1 cellular context compared by ENCODE assay signal in genomic region chr11:66856496-66857233, GRCh38.
TF ChIP-seq lines count a peak whose summit lies in the region.

TSS of gene LRFN4 (plus strand) at chr11:66857064. CDS start at chr11:66857745, 681 bp downstream.

TF ChIP-seq in K562, 482 proteins besides CTCF, POLR2A, EP300 and RAD21 (continued from another document and continues in another):
- no peak for TF ChIP-seq PBX2 (CRISPR knock-in tag; IDR thresholded peaks at IDR 0.05; ENCODE audit: low read depth)
- no peak for TF ChIP-seq PBX2 (tag; conservative IDR thresholded peaks at IDR 0.05; ENCODE audit: low read depth)
- 0 out of 2 replicates have a peak, but pooled peaks have one; percentile 46 for TF ChIP-seq ZBTB1 (CRISPR knock-in tag; IDR thresholded peaks at IDR 0.05; ENCODE audit: borderline replicate concordance, low read depth)
- TF ChIP-seq ETV5 (CRISPR knock-in tag; IDR thresholded peaks at IDR 0.05; ENCODE audit: low read depth): 0 out of 2 replicates have a peak, but pooled peaks have one; percentile 6
- TF ChIP-seq CEBPG (CRISPR knock-in tag; IDR thresholded peaks at IDR 0.05): no peak
- TF ChIP-seq CEBPG (tag; conservative IDR thresholded peaks at IDR 0.05 in 1 of 2, IDR thresholded peaks at IDR 0.05 in 1 of 2): no peak
- TF ChIP-seq E2F4 (CRISPR knock-in tag; IDR thresholded peaks at IDR 0.05; ENCODE audit: low read depth): no peak
- TF ChIP-seq KDM2B (CRISPR knock-in tag; IDR thresholded peaks at IDR 0.05): 0 out of 2 replicates have a peak, but pooled peaks have one; percentile 56
- TF ChIP-seq SAFB (IDR thresholded peaks at IDR 0.05; ENCODE audit: borderline replicate concordance, low read depth, low read length): 0 out of 2 replicates have a peak, but pooled peaks have one; percentile 31
- 0 out of 4 replicates have a peak, but pooled peaks of 1 of the 2 experiments have one; percentile 34 for TF ChIP-seq NONO (IDR thresholded peaks at IDR 0.05; ENCODE audit: low read depth in 2 of 2, low read length in 1 of 2)
- TF ChIP-seq ZNF655 (CRISPR knock-in tag; IDR thresholded peaks at IDR 0.05): no peak
- TF ChIP-seq KLF13 (tag; IDR thresholded peaks at IDR 0.05; ENCODE audit: borderline replicate concordance, low read depth): peak; percentile 42; the same call in 1 of the 2 replicates
- peak; percentile 34; the same call in 1 of the 2 replicates for TF ChIP-seq PHF8 (IDR thresholded peaks at IDR 0.05; ENCODE audit: borderline replicate concordance, low read length)
- TF ChIP-seq RBM34 (IDR thresholded peaks at IDR 0.05; ENCODE audit: borderline replicate concordance, insufficient read depth, low read length): no peak
- TF ChIP-seq ZNF740 (CRISPR knock-in tag; IDR thresholded peaks at IDR 0.05): peak; percentile 99
- TF ChIP-seq ZNF740 (tag; IDR thresholded peaks at IDR 0.05): peak in 1 of 2 experiments; percentile 91; a peak in 2 of 4 replicates
- no peak for TF ChIP-seq SMAD3 (CRISPR knock-in tag; conservative IDR thresholded peaks at IDR 0.05)
- TF ChIP-seq ZNF766 (CRISPR knock-in tag; conservative IDR thresholded peaks at IDR 0.05): 0 out of 2 replicates have a peak, but pooled peaks have one; percentile 29
- no peak for TF ChIP-seq DNMT1 (IDR thresholded peaks at IDR 0.05)
- no peak for TF ChIP-seq ZNF511 (CRISPR knock-in tag; IDR thresholded peaks at IDR 0.05)
- TF ChIP-seq USF2 (CRISPR knock-in tag; IDR thresholded peaks at IDR 0.05): peak; percentile 82
- TF ChIP-seq EP400 (IDR thresholded peaks at IDR 0.05): peak; percentile 73; the same call in 1 of the 2 replicates
- no peak for TF ChIP-seq BRD4 (IDR thresholded peaks at IDR 0.05)
- TF ChIP-seq CBX8 (IDR thresholded peaks at IDR 0.05; ENCODE audit: borderline replicate concordance, extremely low read depth, low read depth, low read length, poor library complexity, severe bottlenecking): no peak
- no peak for TF ChIP-seq MIER1 (IDR thresholded peaks at IDR 0.05; ENCODE audit: low read depth)
- TF ChIP-seq POLR2G (IDR thresholded peaks at IDR 0.05; ENCODE audit: low read depth, low read length): peak; percentile 47; the same call in 1 of the 2 replicates
- TF ChIP-seq GATAD2B (IDR thresholded peaks at IDR 0.05; ENCODE audit: borderline replicate concordance): 0 out of 2 replicates have a peak, but pooled peaks have one; percentile 56
- TF ChIP-seq STAT5B (CRISPR knock-in tag; IDR thresholded peaks at IDR 0.05): no peak
- no peak for TF ChIP-seq MEF2A (IDR thresholded peaks at IDR 0.05; ENCODE audit: control insufficient read depth, low read depth, low read length)
- TF ChIP-seq SAP30 (IDR thresholded peaks at IDR 0.05; ENCODE audit: borderline replicate concordance, insufficient read depth, low read depth, low read length, poor library complexity, severe bottlenecking): peak; percentile 64
- TF ChIP-seq NFE2L1 (tag; IDR thresholded peaks at IDR 0.05; ENCODE audit: borderline replicate concordance, low read depth): no peak
- TF ChIP-seq ZNF263 (CRISPR knock-in tag; IDR thresholded peaks at IDR 0.05; ENCODE audit: borderline replicate concordance): 0 out of 2 replicates have a peak, but pooled peaks have one; percentile 8
- no peak for TF ChIP-seq PTBP1 (IDR thresholded peaks at IDR 0.05; ENCODE audit: low read depth, low read length)
- no peak for TF ChIP-seq NFIX (CRISPR knock-in tag; IDR thresholded peaks at IDR 0.05; ENCODE audit: low read depth)
- TF ChIP-seq ELK1 (CRISPR knock-in tag; IDR thresholded peaks at IDR 0.05): no peak
- no peak for TF ChIP-seq CSDE1 (IDR thresholded peaks at IDR 0.05)
- TF ChIP-seq HNRNPL (IDR thresholded peaks at IDR 0.05; ENCODE audit: low read depth, low read length): peak; percentile 98
- TF ChIP-seq FOXM1 (IDR thresholded peaks at IDR 0.05; ENCODE audit: low read depth): no peak
- TF ChIP-seq FOXM1 (CRISPR knock-in tag; IDR thresholded peaks at IDR 0.05; ENCODE audit: low read depth): 0 out of 2 replicates have a peak, but pooled peaks have one; percentile 18
- peak in 1 of 2 experiments; percentile 80; a peak in 2 of 4 replicates for TF ChIP-seq HDAC1 (IDR thresholded peaks at IDR 0.05)
- no peak for TF ChIP-seq ARID3A (IDR thresholded peaks at IDR 0.05; ENCODE audit: borderline replicate concordance, low read depth, low read length)
- no peak for TF ChIP-seq ILK (tag; IDR thresholded peaks at IDR 0.05; ENCODE audit: borderline replicate concordance, low read depth)
- peak; percentile 30 for TF ChIP-seq TFE3 (CRISPR knock-in tag; IDR thresholded peaks at IDR 0.05)
- TF ChIP-seq BRD9 (IDR thresholded peaks at IDR 0.05; ENCODE audit: low read depth, partially characterized antibody): no peak
- no peak for TF ChIP-seq SMAD1 (IDR thresholded peaks at IDR 0.05; ENCODE audit: low read depth, low read length, partially characterized antibody)
- TF ChIP-seq CREB3 (tag; conservative IDR thresholded peaks at IDR 0.05; ENCODE audit: low read depth): no peak
- TF ChIP-seq U2AF2 (optimal IDR thresholded peaks at IDR 0.05; ENCODE audit: low read depth, low read length): no peak
- TF ChIP-seq ZFP1 (CRISPR knock-in tag; IDR thresholded peaks at IDR 0.05): no peak
- TF ChIP-seq SMAD4 (CRISPR knock-in tag; conservative IDR thresholded peaks at IDR 0.05): peak; percentile 80; the same call in 1 of the 2 replicates
- no peak for TF ChIP-seq NR2C2 (CRISPR knock-in tag; IDR thresholded peaks at IDR 0.05)
- peak; percentile 48 for TF ChIP-seq NR2C2 (tag; IDR thresholded peaks at IDR 0.05)
- no peak for TF ChIP-seq ZNF77 (CRISPR knock-in tag; IDR thresholded peaks at IDR 0.05)
- no peak for TF ChIP-seq ETV6 (IDR thresholded peaks at IDR 0.05; ENCODE audit: borderline replicate concordance in 1 of 2, low read depth in 2 of 2, low read length in 1 of 2)
- no peak for TF ChIP-seq ETV6 (CRISPR knock-in tag; IDR thresholded peaks at IDR 0.05; ENCODE audit: borderline replicate concordance)
- TF ChIP-seq MYNN (IDR thresholded peaks at IDR 0.05): 0 out of 2 replicates have a peak, but pooled peaks have one; percentile 65
- no peak for TF ChIP-seq MYNN (CRISPR knock-in tag; IDR thresholded peaks at IDR 0.05)
